ENCODE assay signal across 7 cellular contexts in the genomic region with DNA sequence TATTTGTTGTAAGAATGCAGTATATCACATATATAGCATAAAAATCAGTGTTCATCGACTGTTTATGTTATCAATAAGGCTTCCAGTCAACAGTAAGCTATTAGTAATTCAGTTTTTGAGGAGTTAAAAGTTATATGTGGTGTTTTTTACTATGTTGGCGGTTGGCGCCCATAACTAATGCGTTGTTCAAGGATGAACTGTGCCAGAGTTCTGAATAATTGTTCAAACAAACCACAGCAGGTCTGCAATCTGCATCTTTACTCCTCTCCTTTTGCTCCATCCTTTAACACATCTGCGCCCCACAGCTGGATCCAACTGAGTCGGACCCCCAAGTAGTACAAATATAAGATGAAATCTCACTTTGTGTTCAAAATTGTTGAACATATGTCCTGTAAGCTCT.
"Had no signal": no experiment of that assay in that cellular context is flagged by ENCODE, and none has a peak within 500 bp of the region (broad histone marks: within the 10 kb centered on the region; RNA-seq: fewer than 3 reads in every experiment).

No MANE protein-coding gene starts in this region.

- ATAC-seq: HepG2, K562 had no signal

- H3K4me3 ChIP-seq: K562 had no signal

- H3K9ac ChIP-seq: KMS-11 had no signal

- H3K9me3 Mint-ChIP-seq: IgD-negative memory B cell had no signal

- H3K4me3 Mint-ChIP-seq: IgD-negative memory B cell had no signal

- DNase-seq: KBM-7, KG1 had no signal

- H3K27ac ChIP-seq: HL-60, KMS-11 had no signal

- H3K4me2 ChIP-seq: KMS-11 had no signal

- H3K4me1 Mint-ChIP-seq: IgD-negative memory B cell had no signal

- H3K36me3 Mint-ChIP-seq: IgD-negative memory B cell had no signal

- H3K27me3 Mint-ChIP-seq: IgD-negative memory B cell had no signal

- H3K27ac Mint-ChIP-seq: IgD-negative memory B cell had no signal
